ENCODE assay signal across 21 cellular contexts in genomic region chr7:17029150-17029549, GRCh38.
DNase-seq lines count a peak whose midpoint lies in the region; ATAC-seq and TF ChIP-seq lines count a peak whose summit lies in the region.
"Had no signal": no experiment of that assay in that cellular context is flagged by ENCODE, and none has a peak within 500 bp of the region (broad histone marks: within the 10 kb centered on the region; RNA-seq: fewer than 3 reads in every experiment).

No MANE protein-coding gene starts in this region.

- no peaks in the 10 kb centered on the region for H3K36me3 Mint-ChIP-seq in CD4-positive, alpha-beta memory T cell
- H3K36me3 Mint-ChIP-seq in T-cell (no peaks in the 10 kb centered on the region), nephron progenitor cell (ENCODE audit: low read depth) (no peaks in the 10 kb centered on the region)
- H3K36me3 Mint-ChIP-seq in effector memory CD8-positive, alpha-beta T cell (ENCODE audit: insufficient read depth), result peaks cover 4% of the 10 kb centered on the region

- peak overlapping the region in 3 of 7 donors; percentile 8 to 89 (median 36) for H3K27ac Mint-ChIP-seq in CD4-positive, alpha-beta memory T cell
- H3K27ac Mint-ChIP-seq in T-cell, result peak overlapping the region in 1 of 2 donors; percentile 2
- H3K27ac Mint-ChIP-seq in effector memory CD8-positive, alpha-beta T cell, result no peak overlapping the region
- H3K27ac Mint-ChIP-seq in nephron progenitor cell, result no peak overlapping the region

- H3K4me1 ChIP-seq in CD4-positive, alpha-beta memory T cell (ENCODE audit: insufficient read depth, low read length), result peaks cover 20% of the 10 kb centered on the region
- no peaks in the 10 kb centered on the region for H3K4me1 ChIP-seq in foreskin keratinocyte
- H3K4me1 ChIP-seq: ascending aorta, sigmoid colon had no signal

- no peak overlapping the region for H3K27ac ChIP-seq in CD4-positive, alpha-beta memory T cell (ENCODE audit: low read depth, low read length)
- no peak overlapping the region for H3K27ac ChIP-seq in foreskin keratinocyte
- H3K27ac ChIP-seq: ascending aorta, pancreas, sigmoid colon had no signal

- H3K27me3 ChIP-seq in CD4-positive, alpha-beta memory T cell (ENCODE audit: insufficient read depth, low read length), result no peaks in the 10 kb centered on the region
- no peaks in the 10 kb centered on the region for H3K27me3 ChIP-seq in foreskin keratinocyte
- H3K27me3 ChIP-seq: ascending aorta, heart right ventricle, pancreas, sigmoid colon had no signal

- ATAC-seq in T-cell (replicated peaks in 1 of 4) (peak; percentile 66 to 78 (median 74)), foreskin keratinocyte (no peak)
- ATAC-seq in effector memory CD8-positive, alpha-beta T cell (replicated peaks), result peak; percentile 99
- ATAC-seq: Panc1 had no signal

- peak overlapping the region in 3 of 8 donors; percentile 0 to 17 (median 7) for H3K4me3 Mint-ChIP-seq in CD4-positive, alpha-beta memory T cell
- no peak overlapping the region for H3K4me3 Mint-ChIP-seq in T-cell
- H3K4me3 Mint-ChIP-seq in effector memory CD8-positive, alpha-beta T cell, result no peak overlapping the region
- no peak overlapping the region for H3K4me3 Mint-ChIP-seq in nephron progenitor cell

- intact Hi-C loops in CD4-positive, alpha-beta memory T cell (cut with micrococcal nuclease), result loop anchor here (2.0 kb wide), 1 partner anchor 18 kb away; no protein-coding TSS in a partner anchor

- H3K27me3 Mint-ChIP-seq in CD4-positive, alpha-beta memory T cell, result no peaks in the 10 kb centered on the region
- no peaks in the 10 kb centered on the region for H3K27me3 Mint-ChIP-seq in T-cell
- peaks cover 0 to 13% of the 10 kb centered on the region in 2 donors for H3K27me3 Mint-ChIP-seq in effector memory CD8-positive, alpha-beta T cell
- H3K27me3 Mint-ChIP-seq in nephron progenitor cell (ENCODE audit: low read depth, poor library complexity), result peaks cover 2% of the 10 kb centered on the region

- H3K4me3 ChIP-seq in CD4-positive, alpha-beta memory T cell (ENCODE audit: low read length in 2 of 2), result no peak overlapping the region
- H3K4me3 ChIP-seq: ascending aorta, heart right ventricle, pancreas, sigmoid colon had no signal

- no peaks in the 10 kb centered on the region for H3K36me3 ChIP-seq in CD4-positive, alpha-beta memory T cell (ENCODE audit: insufficient read depth, low read length)
- H3K36me3 ChIP-seq: ascending aorta, heart right ventricle, pancreas, sigmoid colon had no signal

- POLR2A ChIA-PET in CD4-positive, alpha-beta memory T cell (lab: Charles Lee; ENCODE audit: partially characterized antibody), result interaction anchor here (1.0 to 1.8 kb wide), 2 partner anchors 110 to 270 kb away, joined by 6 to 7 read pairs; partner anchors contain the start of gene AHR
- POLR2A ChIA-PET in T-cell (lab: Charles Lee), result interaction anchor here in 1 of 2 donors (1.3 kb wide), 1 partner anchor 29 kb away, joined by 9 read pairs; no protein-coding TSS in a partner anchor

- no peaks in the 10 kb centered on the region for H3K9me3 Mint-ChIP-seq in CD4-positive, alpha-beta memory T cell
- H3K9me3 Mint-ChIP-seq in T-cell (no peaks in the 10 kb centered on the region), nephron progenitor cell (no peaks in the 10 kb centered on the region)
- no peaks in the 10 kb centered on the region for H3K9me3 Mint-ChIP-seq in effector memory CD8-positive, alpha-beta T cell

- CTCF ChIA-PET in CD4-positive, alpha-beta memory T cell (lab: Charles Lee; ENCODE audit: partially characterized antibody), result interaction anchor here (0.8 to 1.9 kb wide), 6 partner anchors 9 to 270 kb away, joined by 3 to 7 read pairs (median 3); partner anchors contain the start of gene AHR
- CTCF ChIA-PET in T-cell (lab: Charles Lee), result interaction anchor here in 1 of 2 donors (1.1 kb wide), 1 partner anchor 45 kb away, joined by 3 read pairs; no protein-coding TSS in a partner anchor

- H3K9me3 ChIP-seq in CD4-positive, alpha-beta memory T cell (ENCODE audit: control insufficient read depth in 1 of 2, low read length in 2 of 2), result no peaks in the 10 kb centered on the region
- H3K9me3 ChIP-seq: pancreas, sigmoid colon, SK-N-SH had no signal

- TF ChIP-seq CTCF in nephron progenitor cell (IDR thresholded peaks at IDR 0.05), result no peak
- no peak for TF ChIP-seq CTCF in foreskin keratinocyte (conservative IDR thresholded peaks at IDR 0.05)

- peaks cover 7 to 52% (median 12%) of the 10 kb centered on the region in 4 donors for H3K4me1 Mint-ChIP-seq in CD4-positive, alpha-beta memory T cell
- H3K4me1 Mint-ChIP-seq in T-cell (peaks cover 0 to 42% (median 9%) of the 10 kb centered on the region in 3 donors), nephron progenitor cell (no peaks in the 10 kb centered on the region)
- peaks cover 0 to 7% of the 10 kb centered on the region in 2 donors for H3K4me1 Mint-ChIP-seq in effector memory CD8-positive, alpha-beta T cell (ENCODE audit: low read depth in 2 of 2)

- peak; percentile 47 to 57 for DNase-seq in AML-193 (lab: John Stamatoyannopoulos, UW)
- DNase-seq in CD4-positive, alpha-beta memory T cell, result peak; percentile 38 to 68 (median 48)
- DNase-seq in T-cell, result no peak
- DNase-seq in effector memory CD8-positive, alpha-beta T cell, result no peak
- no peak for DNase-seq in cerebellar nuclear complex (lab: John Stamatoyannopoulos, UW)
- DNase-seq in nephron progenitor cell, result no peak
- no peak for DNase-seq in HUDEP-2 (lab: John Stamatoyannopoulos, UW; ENCODE audit: unreplicated experiment in 76 of 76)
- no peak for DNase-seq in foreskin keratinocyte
- DNase-seq: activated CD4-positive, alpha-beta T cell treated with anti-CD3 and anti-CD28 coated beads, Interleukin-2, amount 50 U/mL, for 1 hour; activated naive CD4-positive, alpha-beta T cell treated with Interleukin-2 at 50 U/mL for 16 hours; activated T-cell treated with anti-CD3 and anti-CD28 coated beads, Interleukin-2, amount 50 U/mL, for 1 hour; COR-L47; heart right ventricle; NCI-H1436 treated with DMSO at 0.1 percent for 48 hours; pancreas; sigmoid colon; SK-N-SH; stimulated activated naive CD4-positive, alpha-beta T cell; trophoblast cell had no signal

Comparison
In these comparisons a context has a peak if more than half of its experiments do, and no peak if none do; other contexts are left out.
1. DNase-seq: peak in AML-193 (2 of 2) and CD4-positive, alpha-beta memory T cell (5 of 5); none in T-cell (0 of 34), effector memory CD8-positive, alpha-beta T cell (0 of 3), cerebellar nuclear complex (0 of 2), nephron progenitor cell (single experiment), HUDEP-2 (0 of 76) and foreskin keratinocyte (0 of 2).